In the genomic region with DNA sequence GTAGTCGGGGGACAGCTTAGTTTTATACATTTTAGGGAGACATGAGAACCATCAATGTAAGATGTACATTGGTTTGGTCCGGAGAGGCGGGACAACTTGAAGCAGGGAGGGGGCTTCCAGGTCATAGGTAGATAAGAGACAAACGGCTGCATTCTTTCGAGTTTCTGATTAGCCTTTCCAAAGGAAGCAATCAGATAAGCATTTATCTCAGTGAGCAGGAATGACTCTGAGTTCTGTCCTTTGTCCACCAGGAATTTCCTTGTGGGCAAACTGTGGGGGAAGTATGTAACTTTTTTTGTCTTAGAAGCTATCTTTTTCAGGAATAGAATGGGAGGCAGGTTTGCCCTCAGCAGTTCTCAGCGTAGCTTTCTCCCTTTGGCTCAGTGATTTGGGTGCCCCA, we compare ENCODE assay signal across 8 cellular contexts. TPM values are rescaled to one million over a fixed set of nuclear protein-coding genes. Genes with fewer than 3 reads are reported as not detected.
DNase-seq lines count a peak whose midpoint lies in the region; ATAC-seq, FAIRE-seq and TF ChIP-seq lines count a peak whose summit lies in the region.

No MANE protein-coding gene starts in this region.

- H3K27ac ChIP-seq in A673 (ENCODE audit: low read depth, low read length, poor library complexity, severe bottlenecking) (no peak overlapping the region), mesodermal cell (ENCODE audit: low read depth, low read length, severe bottlenecking) (peak overlapping the region; percentile 6)

- FAIRE-seq in H54 (lab: Jason Lieb, UNC), result no peak

- H3K27me3 ChIP-seq in A673 (replicated peaks; ENCODE audit: insufficient read depth, low read depth, low read length, poor library complexity) (no peaks in the 10 kb centered on the region), HAP-1 (ENCODE audit: low read depth) (no peaks in the 10 kb centered on the region)

- ATAC-seq in activated naive CD8-positive, alpha-beta T cell treated with anti-CD3 and anti-CD28 coated beads, Interleukin-2, amount 50 U/mL, for 24 hours, result no peak
- ATAC-seq in mucosa of descending colon, result no peak

- H3K36me3 Mint-ChIP-seq in activated naive CD8-positive, alpha-beta T cell treated with anti-CD3 and anti-CD28 coated beads, Interleukin-2, amount 50 U/mL, for 24 hours (ENCODE audit: low read depth), result peaks cover 48% of the 10 kb centered on the region

- H3K27me3 Mint-ChIP-seq in activated naive CD8-positive, alpha-beta T cell treated with anti-CD3 and anti-CD28 coated beads, Interleukin-2, amount 50 U/mL, for 24 hours, result no peaks in the 10 kb centered on the region

- TF ChIP-seq POLR2A in H54 (IDR thresholded peaks at IDR 0.05; ENCODE audit: low read depth, low read length), result no peak

- H3K9me3 ChIP-seq in A673 (ENCODE audit: low read depth, low read length, poor library complexity, severe bottlenecking), result no peaks in the 10 kb centered on the region
- no peaks in the 10 kb centered on the region for H3K9me3 ChIP-seq in HAP-1
- H3K9me3 ChIP-seq in mesodermal cell (ENCODE audit: control insufficient read depth, low read length), result no peaks in the 10 kb centered on the region
- no peaks in the 10 kb centered on the region for H3K9me3 ChIP-seq in mucosa of descending colon

- peak overlapping the region; percentile 93 for H3K27ac Mint-ChIP-seq in activated naive CD8-positive, alpha-beta T cell treated with anti-CD3 and anti-CD28 coated beads, Interleukin-2, amount 50 U/mL, for 24 hours

- H3K36me3 ChIP-seq in A673 (ENCODE audit: insufficient read depth, low read length, poor library complexity, severe bottlenecking) (peaks cover 47% of the 10 kb centered on the region), HAP-1 (replicated peaks) (peaks cover 61% of the 10 kb centered on the region), mesodermal cell (ENCODE audit: control insufficient read depth, insufficient read depth, low read length) (peaks cover 55% of the 10 kb centered on the region), mucosa of descending colon (ENCODE audit: low read depth) (no peaks in the 10 kb centered on the region)

- no TSS peak for BruUV-seq in A673 (replicated peaks; lab: Mats Ljungman, UMichigan)

- no peaks in the 10 kb centered on the region for H3K9me3 Mint-ChIP-seq in activated naive CD8-positive, alpha-beta T cell treated with anti-CD3 and anti-CD28 coated beads, Interleukin-2, amount 50 U/mL, for 24 hours

- H3K4me3 Mint-ChIP-seq in activated naive CD8-positive, alpha-beta T cell treated with anti-CD3 and anti-CD28 coated beads, Interleukin-2, amount 50 U/mL, for 24 hours, result peak overlapping the region; percentile 97

- H3K4me1 Mint-ChIP-seq in activated naive CD8-positive, alpha-beta T cell treated with anti-CD3 and anti-CD28 coated beads, Interleukin-2, amount 50 U/mL, for 24 hours, result peaks cover 49% of the 10 kb centered on the region

- DNase-seq in A673 (ENCODE audit: low spot score) (no peak), HAP-1 (ENCODE audit: low spot score in 2 of 2) (no peak), LoVo (ENCODE audit: low spot score) (no peak), mucosa of descending colon (no peak), H54 (ENCODE audit: insufficient read length, low spot score) (no peak), posterior cingulate gyrus (no peak)
- DNase-seq in activated naive CD8-positive, alpha-beta T cell treated with anti-CD3 and anti-CD28 coated beads, Interleukin-2, amount 50 U/mL, for 24 hours, result no peak

- CTCF ChIA-PET in A673 (lab: Charles Lee), result no interaction called here

- H3K4me3 ChIP-seq in A673 (ENCODE audit: low read depth, low read length, poor library complexity, severe bottlenecking) (peak overlapping the region; percentile 85), HAP-1 (peak overlapping the region; percentile 66), mesodermal cell (ENCODE audit: extremely low read depth, insufficient read depth, low read length, poor library complexity, severe bottlenecking) (peak overlapping the region; percentile 96), mucosa of descending colon (no peak overlapping the region)

- TF ChIP-seq CTCF in A673 (conservative IDR thresholded peaks at IDR 0.05; ENCODE audit: low read depth, low read length), result no peak
- TF ChIP-seq CTCF in mucosa of descending colon (IDR thresholded peaks at IDR 0.05), result no peak

- POLR2A ChIA-PET in A673 (lab: Charles Lee; ENCODE audit: low non-redundant PET), result no interaction called here

- intact Hi-C loops in A673 (cut with micrococcal nuclease; ENCODE audit: unreplicated experiment) (no loop called here), mucosa of descending colon (cut with DNase I, micrococcal nuclease) (no loop called here), posterior cingulate gyrus (cut with DNase I) (no loop called here)

- no peaks in the 10 kb centered on the region for H3K4me1 ChIP-seq in A673 (ENCODE audit: insufficient read depth, low read length, poor library complexity, severe bottlenecking)
- H3K4me1 ChIP-seq in HAP-1, result peaks cover 15% of the 10 kb centered on the region
- peaks cover 16% of the 10 kb centered on the region for H3K4me1 ChIP-seq in mesodermal cell (ENCODE audit: control insufficient read depth, insufficient read depth, low read length, poor library complexity, severe bottlenecking)
- peaks cover 28% of the 10 kb centered on the region for H3K4me1 ChIP-seq in mucosa of descending colon (ENCODE audit: low read depth)

- in situ Hi-C loops in HAP-1 (cut with MboI; ENCODE audit: low sequenced_read_pairs), result no loop called here

- WGBS in mesodermal cell (ENCODE audit: insufficient coverage in 2 of 2), 2 experiments, result 87 to 92% methylated on average over 3 to 6 of the region's 6 CpGs

RNA-seq across cellular contexts. Expression of a gene that starts 1.4 kb away (rescaled TPM):
- total RNA-seq in A673 (2021), result 49.3 and 52.4 TPM in 2 replicates
- polyA plus RNA-seq in mesodermal cell (2013, experiment 1 of 2), result 36.3 TPM
- 29.8 TPM for polyA plus RNA-seq in mesodermal cell (2013, experiment 2 of 2)
- total RNA-seq in mucosa of descending colon, result 10 to 100 TPM; 32.0 to 37.2 (median 34.2) TPM

RNA-seq across cellular contexts. Expression of a gene that starts 21.2 kb away (rescaled TPM):
- total RNA-seq in A673 (2021) (not detected in 2 replicates), mucosa of descending colon (under 1 TPM in 1 of 3 donors, not detected in 2; 0.22 TPM)
- polyA plus RNA-seq in mesodermal cell (2013, experiment 1 of 2), result 1.00 TPM
- 0.96 TPM for polyA plus RNA-seq in mesodermal cell (2013, experiment 2 of 2)

RNA-seq across cellular contexts. Expression of a gene that starts 39.7 kb away (rescaled TPM):
- not detected in 2 replicates for total RNA-seq in A673 (2021)
- 10.0 TPM for polyA plus RNA-seq in mesodermal cell (2013, experiment 1 of 2)
- 9.2 TPM for polyA plus RNA-seq in mesodermal cell (2013, experiment 2 of 2)
- total RNA-seq in mucosa of descending colon, result 1 to 10 TPM in 1 of 3 donors, not detected in 2; 1.6 TPM

RNA-seq across cellular contexts. Expression of a gene that starts 58.1 kb away (rescaled TPM):
- total RNA-seq in A673 (2021) (90.4 and 101 TPM in 2 replicates), mucosa of descending colon (10 to 100 TPM; 76.5 to 85.8 (median 82.4) TPM)
- 155 TPM for polyA plus RNA-seq in mesodermal cell (2013, experiment 1 of 2)
- 126 TPM for polyA plus RNA-seq in mesodermal cell (2013, experiment 2 of 2)
